In the genomic region with DNA sequence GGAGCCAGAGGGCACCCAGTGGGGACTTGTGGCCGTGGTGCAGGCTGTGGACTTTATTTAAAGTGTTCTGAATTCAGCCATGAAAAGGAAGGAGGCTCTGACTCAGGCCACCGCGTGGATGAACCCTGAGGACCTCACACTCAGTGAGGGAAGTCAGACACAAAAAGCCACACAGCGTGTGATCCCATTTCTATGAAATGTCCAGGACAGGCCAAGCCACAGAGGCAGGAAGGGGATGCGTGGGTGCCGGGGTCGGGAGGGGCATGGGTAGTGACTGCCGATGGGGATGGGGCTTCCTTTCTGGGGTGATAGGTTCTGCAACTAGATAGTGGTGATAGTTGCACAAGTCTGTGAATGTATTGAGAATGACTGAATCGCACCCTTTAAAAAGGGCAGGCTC, we compare ENCODE assay signal across 18 cellular contexts. TPM values are rescaled to one million over a fixed set of nuclear protein-coding genes. Genes with fewer than 3 reads are reported as not detected.
A peak's percentile ranks its signal among the peaks of the same experiment; 100 is the strongest.
DNase-seq lines count a peak whose midpoint lies in the region; ATAC-seq, FAIRE-seq and TF ChIP-seq lines count a peak whose summit lies in the region.
"Had no signal": no experiment of that assay in that cellular context is flagged by ENCODE, and none has a peak within 500 bp of the region (broad histone marks: within the 10 kb centered on the region; RNA-seq: fewer than 3 reads in every experiment).

No MANE protein-coding gene starts in this region.

- no peak overlapping the region for H3K4me3 ChIP-seq in BLaER1 treated with 17β-estradiol and CSF1 and Interleukin-3, amounts not matched to agents 10 nM and 100 nM
- H3K4me3 ChIP-seq: ascending aorta, esophagus squamous epithelium, psoas muscle had no signal

- no peak for FAIRE-seq in GM12891 (lab: Jason Lieb, UNC)
- FAIRE-seq: TTC549 had no signal

- no peaks in the 10 kb centered on the region for H3K9me3 ChIP-seq in BLaER1 treated with 17β-estradiol and CSF1 and Interleukin-3, amounts not matched to agents 10 nM and 100 nM (replicated peaks in 1 of 11)
- H3K9me3 ChIP-seq: ascending aorta, esophagus squamous epithelium, psoas muscle had no signal

- peak overlapping the region; percentile 49 to 98 (median 89); a peak in 21 of 22 replicates for H3K4me2 ChIP-seq in BLaER1 treated with 17β-estradiol and CSF1 and Interleukin-3, amounts not matched to agents 10 nM and 100 nM

- no peaks in the 10 kb centered on the region for H3K9me3 Mint-ChIP-seq in activated naive CD4-positive, alpha-beta T cell treated with anti-CD3 and anti-CD28 coated beads, Interleukin-2, amount 50 U/mL, for 72 hours
- H3K9me3 Mint-ChIP-seq in memory B cell (no peaks in the 10 kb centered on the region), WTC11 (no peaks in the 10 kb centered on the region)

- H3K27me3 ChIP-seq in BLaER1 treated with 17β-estradiol and CSF1 and Interleukin-3, amounts not matched to agents 10 nM and 100 nM = no peaks in the 10 kb centered on the region
- H3K27me3 ChIP-seq: ascending aorta, esophagus squamous epithelium had no signal

- peak overlapping the region; percentile 3 to 65 (median 48); a peak in 12 of 22 replicates for H3K9ac ChIP-seq in BLaER1 treated with 17β-estradiol and CSF1 and Interleukin-3, amounts not matched to agents 10 nM and 100 nM

- no peaks in the 10 kb centered on the region for H3K27me3 Mint-ChIP-seq in memory B cell
- peaks cover 7% of the 10 kb centered on the region for H3K27me3 Mint-ChIP-seq in WTC11 (ENCODE audit: low read depth)

- H4K20me1 ChIP-seq in BLaER1 treated with 17β-estradiol and CSF1 and Interleukin-3, amounts not matched to agents 10 nM and 100 nM = no peaks in the 10 kb centered on the region

- H3K4me1 Mint-ChIP-seq in memory B cell (peaks cover 7% of the 10 kb centered on the region), WTC11 (peaks cover 23% of the 10 kb centered on the region)

- H3K4me3 Mint-ChIP-seq in memory B cell = no peak overlapping the region
- no peak overlapping the region for H3K4me3 Mint-ChIP-seq in WTC11

- peak; percentile 51 to 82 for ATAC-seq in activated naive CD4-positive, alpha-beta T cell treated with anti-CD3 and anti-CD28 coated beads, Interleukin-2, amount 50 U/mL, for 72 hours
- ATAC-seq in memory B cell (ENCODE audit: low read depth) (no peak), WTC11 (no peak), HG02588 (IDR thresholded peaks at IDR 0.05; ENCODE audit: unreplicated experiment) (no peak)
- ATAC-seq: left colon, psoas muscle had no signal

- DNase-seq in EH (ENCODE audit: low read depth) = peak; percentile 26
- peak in 1 of 2 donors; percentile 79 for DNase-seq in activated naive CD4-positive, alpha-beta T cell treated with anti-CD3 and anti-CD28 coated beads, Interleukin-2, amount 50 U/mL, for 72 hours (ENCODE audit: low spot score in 2 of 2)
- no peak for DNase-seq in memory B cell (ENCODE audit: low spot score in 2 of 2)
- no peak for DNase-seq in WTC11 (ENCODE audit: low spot score)
- no peak for DNase-seq in T-helper 9 cell
- DNase-seq in GM12891 (ENCODE audit: insufficient read length, low spot score) = no peak
- DNase-seq: activated CD8-positive, alpha-beta memory T cell treated with anti-CD3 and anti-CD28 coated beads, Interleukin-2, amount 50 U/mL, for 48 hours; esophagus squamous epithelium; NCI-H2107; NCI-H774; stimulated activated CD4-positive, alpha-beta T cell treated with anti-CD3 and anti-CD28 coated beads, Interleukin-12 subunit alpha, Interleukin-12 subunit beta, amount 100 ng/mL, for 4 hours had no signal

- no peak for TF ChIP-seq POLR2A in GM12891 (IDR thresholded peaks at IDR 0.05; ENCODE audit: low read depth, low read length)

- POLR2A ChIA-PET in WTC11 (lab: Charles Lee) = no interaction called here

- no peaks in the 10 kb centered on the region for H3K36me3 Mint-ChIP-seq in activated naive CD4-positive, alpha-beta T cell treated with anti-CD3 and anti-CD28 coated beads, Interleukin-2, amount 50 U/mL, for 72 hours
- H3K36me3 Mint-ChIP-seq in memory B cell (no peaks in the 10 kb centered on the region), WTC11 (no peaks in the 10 kb centered on the region)

- H3K27ac ChIP-seq in BLaER1 treated with 17β-estradiol and CSF1 and Interleukin-3, amounts not matched to agents 10 nM and 100 nM = peak overlapping the region; percentile 50 to 91 (median 72); a peak in 21 of 22 replicates
- H3K27ac ChIP-seq: ascending aorta, C4-2B, esophagus squamous epithelium, psoas muscle had no signal

- H3K4me1 ChIP-seq in BLaER1 treated with 17β-estradiol and CSF1 and Interleukin-3, amounts not matched to agents 10 nM and 100 nM = peaks cover 56 to 87% (median 66%) of the 10 kb centered on the region in 10 experiments

- H3K36me3 ChIP-seq in BLaER1 treated with 17β-estradiol and CSF1 and Interleukin-3, amounts not matched to agents 10 nM and 100 nM = no peaks in the 10 kb centered on the region
- H3K36me3 ChIP-seq: ascending aorta, esophagus squamous epithelium had no signal

- CTCF ChIA-PET in WTC11 (lab: Charles Lee) = interaction anchor here (0.7 to 1.0 kb wide), 2 partner anchors 88 to 770 kb away, joined by 4 to 6 read pairs; no protein-coding TSS in a partner anchor

- H3K27ac Mint-ChIP-seq in activated naive CD4-positive, alpha-beta T cell treated with anti-CD3 and anti-CD28 coated beads, Interleukin-2, amount 50 U/mL, for 72 hours = peak overlapping the region in 1 of 2 donors; percentile 75
- H3K27ac Mint-ChIP-seq in memory B cell (peak overlapping the region; percentile 72), WTC11 (no peak overlapping the region)

- no peak for TF ChIP-seq CTCF in WTC11 (IDR thresholded peaks at IDR 0.05)

TF ChIP-seq in WTC11, 78 proteins besides CTCF, POLR2A, EP300 and RAD21 (continues in another document):
- TF ChIP-seq NR2C2 (CRISPR knock-in tag; IDR thresholded peaks at IDR 0.05) (no peak), SMAD3 (CRISPR knock-in tag; IDR thresholded peaks at IDR 0.05; ENCODE audit: borderline replicate concordance) (no peak)
- TF ChIP-seq, protein P1, sequence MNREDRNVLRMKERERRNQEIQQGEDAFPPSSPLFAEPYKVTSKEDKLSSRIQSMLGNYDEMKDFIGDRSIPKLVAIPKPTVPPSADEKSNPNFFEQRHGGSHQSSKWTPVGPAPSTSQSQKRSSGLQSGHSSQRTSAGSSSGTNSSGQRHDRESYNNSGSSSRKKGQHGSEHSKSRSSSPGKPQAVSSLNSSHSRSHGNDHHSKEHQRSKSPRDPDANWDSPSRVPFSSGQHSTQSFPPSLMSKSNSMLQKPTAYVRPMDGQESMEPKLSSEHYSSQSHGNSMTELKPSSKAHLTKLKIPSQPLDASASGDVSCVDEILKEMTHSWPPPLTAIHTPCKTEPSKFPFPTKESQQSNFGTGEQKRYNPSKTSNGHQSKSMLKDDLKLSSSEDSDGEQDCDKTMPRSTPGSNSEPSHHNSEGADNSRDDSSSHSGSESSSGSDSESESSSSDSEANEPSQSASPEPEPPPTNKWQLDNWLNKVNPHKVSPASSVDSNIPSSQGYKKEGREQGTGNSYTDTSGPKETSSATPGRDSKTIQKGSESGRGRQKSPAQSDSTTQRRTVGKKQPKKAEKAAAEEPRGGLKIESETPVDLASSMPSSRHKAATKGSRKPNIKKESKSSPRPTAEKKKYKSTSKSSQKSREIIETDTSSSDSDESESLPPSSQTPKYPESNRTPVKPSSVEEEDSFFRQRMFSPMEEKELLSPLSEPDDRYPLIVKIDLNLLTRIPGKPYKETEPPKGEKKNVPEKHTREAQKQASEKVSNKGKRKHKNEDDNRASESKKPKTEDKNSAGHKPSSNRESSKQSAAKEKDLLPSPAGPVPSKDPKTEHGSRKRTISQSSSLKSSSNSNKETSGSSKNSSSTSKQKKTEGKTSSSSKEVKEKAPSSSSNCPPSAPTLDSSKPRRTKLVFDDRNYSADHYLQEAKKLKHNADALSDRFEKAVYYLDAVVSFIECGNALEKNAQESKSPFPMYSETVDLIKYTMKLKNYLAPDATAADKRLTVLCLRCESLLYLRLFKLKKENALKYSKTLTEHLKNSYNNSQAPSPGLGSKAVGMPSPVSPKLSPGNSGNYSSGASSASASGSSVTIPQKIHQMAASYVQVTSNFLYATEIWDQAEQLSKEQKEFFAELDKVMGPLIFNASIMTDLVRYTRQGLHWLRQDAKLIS (CRISPR knock-in tag; IDR thresholded peaks at IDR 0.05; ENCODE audit: borderline replicate concordance) = no peak

TF ChIP-seq in GM12891, 5 proteins besides CTCF, POLR2A, EP300 and RAD21:
- no peak for TF ChIP-seq POLR2AphosphoS5 (IDR thresholded peaks at IDR 0.05; ENCODE audit: low read depth, low read length)
- no peak for TF ChIP-seq SPI1 (IDR thresholded peaks at IDR 0.05; ENCODE audit: low read depth, low read length)
- no peak for TF ChIP-seq POU2F2 (IDR thresholded peaks at IDR 0.05; ENCODE audit: low read depth, low read length)
- no peak for TF ChIP-seq TAF1 (IDR thresholded peaks at IDR 0.05; ENCODE audit: low read depth, low read length)
- no peak for TF ChIP-seq PAX5 (IDR thresholded peaks at IDR 0.05; ENCODE audit: insufficient read depth, low read length, severe bottlenecking)

RNA-seq across cellular contexts. Expression of a gene that starts 8.7 kb away (rescaled TPM):
- 10 to 100 TPM; 23.4 to 26.0 TPM for total RNA-seq in activated naive CD4-positive, alpha-beta T cell treated with anti-CD3 and anti-CD28 coated beads, Interleukin-2, amount 50 U/mL, for 72 hours
- total RNA-seq in WTC11 (2021) = 22.8 to 27.9 TPM (median 24.6 TPM) in 3 replicates
- 7.3 TPM for polyA plus RNA-seq in GM12891 (2012; ENCODE audit: low read depth, missing spikeins)

RNA-seq across cellular contexts. Expression of a gene that starts 48.5 kb away (rescaled TPM):
- 100 to 1,000 TPM; 125 to 187 TPM for total RNA-seq in activated naive CD4-positive, alpha-beta T cell treated with anti-CD3 and anti-CD28 coated beads, Interleukin-2, amount 50 U/mL, for 72 hours
- 175 to 177 TPM (median 176 TPM) in 3 replicates for total RNA-seq in WTC11 (2021)
- polyA plus RNA-seq in GM12891 (2012; ENCODE audit: low read depth, missing spikeins) = 130 TPM

Comparison
In these comparisons a context has a peak if more than half of its experiments do, and no peak if none do; other contexts are left out.
1. ATAC-seq: peak in activated naive CD4-positive, alpha-beta T cell treated with anti-CD3 and anti-CD28 coated beads, Interleukin-2, amount 50 U/mL, for 72 hours (2 of 2); none in memory B cell (single experiment), WTC11 (single experiment) and HG02588 (single experiment).